ENCODE assay signal across 9 cellular contexts in genomic region chr14:50828738-50829471, GRCh38. TPM values are rescaled to one million over a fixed set of nuclear protein-coding genes. Genes with fewer than 3 reads are reported as not detected.
A peak's percentile ranks its signal among the peaks of the same experiment; 100 is the strongest.
DNase-seq lines count a peak whose midpoint lies in the region; ATAC-seq lines count a peak whose summit lies in the region.
"Had no signal": no experiment of that assay in that cellular context is flagged by ENCODE, and none has a peak within 500 bp of the region (broad histone marks: within the 10 kb centered on the region; RNA-seq: fewer than 3 reads in every experiment).

No MANE protein-coding gene starts in this region.

- intact Hi-C loops in right cardiac atrium (cut with DNase I) = no loop called here
- intact Hi-C loops in Right ventricle myocardium inferior (cut with DNase I) = no loop called here

- no peak overlapping the region for H3K27ac ChIP-seq in right cardiac atrium (ENCODE audit: low read length)
- H3K27ac ChIP-seq: epithelial cell of prostate had no signal

- CTCF ChIA-PET in activated CD4-positive, alpha-beta memory T cell treated with anti-CD3 and anti-CD28 coated beads, Interleukin-2, amount 10 ng/mL, durations not matched to agents 7 days and 5 days (lab: Charles Lee) = interaction anchor here (1.2 to 1.5 kb wide), 5 partner anchors 8 to 55 kb away, joined by 4 to 10 read pairs (median 5); no protein-coding TSS in a partner anchor

- H3K4me3 ChIP-seq in right cardiac atrium (ENCODE audit: low read length) = peak overlapping the region; percentile 97

- H3K4me1 ChIP-seq in right cardiac atrium (ENCODE audit: control insufficient read depth, insufficient read depth, low read length) = peaks cover 4% of the 10 kb centered on the region

- no peaks in the 10 kb centered on the region for H3K9me3 ChIP-seq in right cardiac atrium (ENCODE audit: control insufficient read depth, low read length)

- peaks cover 40% of the 10 kb centered on the region for H3K4me1 Mint-ChIP-seq in activated CD4-positive, alpha-beta memory T cell treated with anti-CD3 and anti-CD28 coated beads, Interleukin-2, amount 10 ng/mL, durations not matched to agents 7 days and 5 days
- peaks cover 44 to 66% of the 10 kb centered on the region in 2 donors for H3K4me1 Mint-ChIP-seq in immature natural killer cell

- H3K27me3 ChIP-seq in right cardiac atrium (ENCODE audit: control insufficient read depth, insufficient read depth) = no peaks in the 10 kb centered on the region

- H3K27ac Mint-ChIP-seq in activated CD4-positive, alpha-beta memory T cell treated with anti-CD3 and anti-CD28 coated beads, Interleukin-2, amount 10 ng/mL, durations not matched to agents 7 days and 5 days = no peak overlapping the region
- peak overlapping the region in 4 of 6 donors; percentile 46 to 95 (median 76) for H3K27ac Mint-ChIP-seq in immature natural killer cell

- peaks cover 13% of the 10 kb centered on the region for H3K27me3 Mint-ChIP-seq in activated CD4-positive, alpha-beta memory T cell treated with anti-CD3 and anti-CD28 coated beads, Interleukin-2, amount 10 ng/mL, durations not matched to agents 7 days and 5 days
- H3K27me3 Mint-ChIP-seq in immature natural killer cell (ENCODE audit: low read depth in 3 of 3) = peaks cover 0 to 11% (median 0%) of the 10 kb centered on the region in 3 donors

- peak overlapping the region; percentile 78 for H3K4me3 Mint-ChIP-seq in activated CD4-positive, alpha-beta memory T cell treated with anti-CD3 and anti-CD28 coated beads, Interleukin-2, amount 10 ng/mL, durations not matched to agents 7 days and 5 days
- H3K4me3 Mint-ChIP-seq in immature natural killer cell = peak overlapping the region; percentile 65 to 97 (median 91)

- 60% methylated on average over 10 of the region's 10 CpGs for WGBS in right cardiac atrium

- POLR2A ChIA-PET in activated CD4-positive, alpha-beta memory T cell treated with anti-CD3 and anti-CD28 coated beads, Interleukin-2, amount 10 ng/mL, durations not matched to agents 7 days and 5 days (lab: Charles Lee) = interaction anchor here (0.7 to 4.5 kb wide), 11 partner anchors 7 to 516 kb away, joined by 3 to 14 read pairs (median 4); partner anchors contain the start of genes DMAC2L and L2HGDH

- ATAC-seq in right cardiac atrium (no peak), Right ventricle myocardium inferior (no peak)

- peaks cover 24% of the 10 kb centered on the region for H3K36me3 Mint-ChIP-seq in activated CD4-positive, alpha-beta memory T cell treated with anti-CD3 and anti-CD28 coated beads, Interleukin-2, amount 10 ng/mL, durations not matched to agents 7 days and 5 days (ENCODE audit: low read depth)
- no peaks in the 10 kb centered on the region for H3K36me3 Mint-ChIP-seq in immature natural killer cell

- no peak for DNase-seq in right cardiac atrium
- no peak for DNase-seq in Right ventricle myocardium inferior (ENCODE audit: missing footprints)
- DNase-seq in activated CD4-positive, alpha-beta memory T cell treated with anti-CD3 and anti-CD28 coated beads, Interleukin-2, amount 10 ng/mL, durations not matched to agents 7 days and 5 days = no peak
- no peak for DNase-seq in immature natural killer cell
- DNase-seq in NCI-H2171 treated with DMSO at 0.1 percent for 48 hours (lab: John Stamatoyannopoulos, UW) = no peak
- DNase-seq in pons (ENCODE audit: low spot score) = no peak
- DNase-seq in occipital lobe (lab: John Stamatoyannopoulos, UW) = no peak
- DNase-seq in stimulated activated naive CD4-positive, alpha-beta T cell treated with Interleukin-2 at 50 U/mL for 16 hours (lab: John Stamatoyannopoulos, UW) = no peak

- no peaks in the 10 kb centered on the region for H3K9me3 Mint-ChIP-seq in activated CD4-positive, alpha-beta memory T cell treated with anti-CD3 and anti-CD28 coated beads, Interleukin-2, amount 10 ng/mL, durations not matched to agents 7 days and 5 days
- H3K9me3 Mint-ChIP-seq in immature natural killer cell = no peaks in the 10 kb centered on the region

RNA-seq across cellular contexts. Expression of gene NIN, which starts 2.1 kb away (rescaled TPM):
- total RNA-seq in right cardiac atrium (10 to 100 TPM; 44.3 to 53.2 (median 48.8) TPM), Right ventricle myocardium inferior (22.2 TPM), occipital lobe (67.5 TPM)
- polyA plus RNA-seq in right cardiac atrium (24.4 TPM), immature natural killer cell (10 to 100 TPM in 1 of 3 donors, 1 to 10 TPM in 2; 8.4 to 43.3 (median 9.7) TPM)
- total RNA-seq in activated CD4-positive, alpha-beta memory T cell treated with anti-CD3 and anti-CD28 coated beads, Interleukin-2, amount 10 ng/mL, durations not matched to agents 7 days and 5 days = 10 to 100 TPM; 50.3 to 56.5 TPM

RNA-seq across cellular contexts. Expression of gene ABHD12B, which starts 42.9 kb away (rescaled TPM):
- total RNA-seq in right cardiac atrium = not detected
- not detected for polyA plus RNA-seq in right cardiac atrium
- not detected for total RNA-seq in Right ventricle myocardium inferior
- not detected for total RNA-seq in activated CD4-positive, alpha-beta memory T cell treated with anti-CD3 and anti-CD28 coated beads, Interleukin-2, amount 10 ng/mL, durations not matched to agents 7 days and 5 days
- not detected for polyA plus RNA-seq in immature natural killer cell
- total RNA-seq in occipital lobe = not detected
